Comparison of ENCODE assay signal across 28 cellular contexts in the genomic region with DNA sequence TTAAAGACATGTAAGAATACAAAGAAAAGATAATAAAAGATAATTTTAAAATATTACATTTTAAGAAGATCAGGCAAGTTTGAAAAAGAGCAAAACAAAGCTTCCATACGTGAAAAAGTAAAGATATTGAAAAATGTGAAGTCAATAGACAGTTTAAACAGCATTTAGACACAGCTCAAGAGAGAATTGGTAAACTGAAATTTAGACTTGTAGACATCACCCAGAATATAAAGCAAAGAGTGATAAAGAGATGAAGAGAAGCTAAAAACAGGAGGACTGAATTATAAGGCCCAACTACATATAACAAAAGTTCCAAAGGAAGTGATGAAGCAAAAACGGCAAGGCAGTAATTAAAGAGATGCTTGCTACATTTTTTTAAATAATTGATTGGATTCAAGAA. TPM values are rescaled to one million over a fixed set of nuclear protein-coding genes. Genes with fewer than 3 reads are reported as not detected.
"Had no signal": no experiment of that assay in that cellular context is flagged by ENCODE, and none has a peak within 500 bp of the region (broad histone marks: within the 10 kb centered on the region; RNA-seq: fewer than 3 reads in every experiment).

No MANE protein-coding gene starts in this region.

- H3K36me3 Mint-ChIP-seq: activated CD4-positive, alpha-beta memory T cell treated with anti-CD3 and anti-CD28 coated beads for 36 hours; activated CD8-positive, alpha-beta memory T cell treated with anti-CD3 and anti-CD28 coated beads, Interleukin-2, amount 10 ng/mL, durations not matched to agents 7 days and 5 days; activated naive CD4-positive, alpha-beta T cell treated with anti-CD3 and anti-CD28 coated beads, Interleukin-2, amount 50 U/mL, for 24 hours; activated naive CD8-positive, alpha-beta T cell treated with anti-CD3 and anti-CD28 coated beads for 36 hours had no signal

- H3K9me3 Mint-ChIP-seq: activated CD4-positive, alpha-beta T cell treated with anti-CD3 and anti-CD28 coated beads, Interleukin-2, amount 10 ng/mL, durations not matched to agents 24 days and 14 days had no signal

- H3K9me3 ChIP-seq: adrenal gland, body of pancreas, colonic mucosa had no signal

- H3K27ac Mint-ChIP-seq: activated CD4-positive, alpha-beta memory T cell treated with anti-CD3 and anti-CD28 coated beads for 36 hours; activated CD4-positive, alpha-beta T cell treated with anti-CD3 and anti-CD28 coated beads for 36 hours; activated CD4-positive, alpha-beta T cell treated with anti-CD3 and anti-CD28 coated beads, Interleukin-2, amount 10 ng/mL, durations not matched to agents 24 days and 14 days; activated CD8-positive, alpha-beta memory T cell treated with anti-CD3 and anti-CD28 coated beads, Interleukin-2, amount 10 ng/mL, durations not matched to agents 7 days and 5 days; activated CD8-positive, alpha-beta T cell treated with anti-CD3 and anti-CD28 coated beads, Interleukin-2, amount 10 ng/mL, durations not matched to agents 7 days and 5 days; activated naive CD4-positive, alpha-beta T cell treated with anti-CD3 and anti-CD28 coated beads for 36 hours; activated naive CD4-positive, alpha-beta T cell treated with anti-CD3 and anti-CD28 coated beads, Interleukin-2, amount 50 U/mL, for 24 hours; activated naive CD8-positive, alpha-beta T cell treated with anti-CD3 and anti-CD28 coated beads for 36 hours; activated naive CD8-positive, alpha-beta T cell treated with anti-CD3 and anti-CD28 coated beads, Interleukin-2, amount 50 U/mL, for 24 hours; activated T-helper 1 cell treated with anti-CD3 and anti-CD28 coated beads, Interleukin-12 subunit alpha, Interleukin-12 subunit beta, Interleukin-2, Interleukin-4 antibody, amounts not matched to agents 30 ng/mL and 10 ng/mL and 1 ng/mL, durations not matched to agents 14 hours and 24 hours and 36 hours; activated T-helper 2 cell treated with anti-CD3 and anti-CD28 coated beads, Interferon-gamma antibody, Interleukin-2, Interleukin-4, amounts not matched to agents 10 μg/mL and 5 μg/mL and 100 μg/mL, durations not matched to agents 14 hours and 24 hours and 36 hours had no signal

- H3K27me3 ChIP-seq: adrenal gland, body of pancreas, colonic mucosa had no signal

- H3K4me1 Mint-ChIP-seq: activated CD4-positive, alpha-beta T cell treated with anti-CD3 and anti-CD28 coated beads for 36 hours; activated CD4-positive, alpha-beta T cell treated with anti-CD3 and anti-CD28 coated beads, Interleukin-2, amount 10 ng/mL, durations not matched to agents 24 days and 14 days; activated CD8-positive, alpha-beta memory T cell treated with anti-CD3 and anti-CD28 coated beads, Interleukin-2, amount 10 ng/mL, durations not matched to agents 7 days and 5 days; activated naive CD4-positive, alpha-beta T cell treated with anti-CD3 and anti-CD28 coated beads, Interleukin-2, amount 50 U/mL, for 24 hours; activated naive CD8-positive, alpha-beta T cell treated with anti-CD3 and anti-CD28 coated beads for 36 hours; activated naive CD8-positive, alpha-beta T cell treated with anti-CD3 and anti-CD28 coated beads, Interleukin-2, amount 50 U/mL, for 24 hours had no signal

- H3K4me3 ChIP-seq: adrenal gland, body of pancreas, colonic mucosa had no signal

- DNase-seq: activated CD4-positive, alpha-beta memory T cell treated with anti-CD3 and anti-CD28 coated beads for 36 hours; activated CD4-positive, alpha-beta T cell treated with anti-CD3 and anti-CD28 coated beads for 36 hours; activated CD4-positive, alpha-beta T cell treated with anti-CD3 and anti-CD28 coated beads, Interleukin-2, amount 10 ng/mL, durations not matched to agents 24 days and 14 days; activated CD4-positive, CD25-positive, alpha-beta regulatory T cell; activated CD4-positive, CD25-positive, alpha-beta regulatory T cell treated with anti-CD3 and anti-CD28 coated beads, Interleukin-2, amount 50 U/mL, for 72 hours; activated CD8-positive, alpha-beta memory T cell treated with anti-CD3 and anti-CD28 coated beads, Interleukin-2, amount 10 ng/mL, durations not matched to agents 7 days and 5 days; activated CD8-positive, alpha-beta memory T cell treated with anti-CD3 and anti-CD28 coated beads, Interleukin-2, amount 50 U/mL, for 4 hours; activated CD8-positive, alpha-beta T cell treated with anti-CD3 and anti-CD28 coated beads, Interleukin-2, amount 10 ng/mL, durations not matched to agents 7 days and 5 days; activated effector memory CD4-positive, alpha-beta T cell treated with anti-CD3 and anti-CD28 coated beads, Interleukin-2, amount 50 U/mL, for 16 hours; activated naive CD4-positive, alpha-beta T cell treated with anti-CD3 and anti-CD28 coated beads for 36 hours; activated naive CD8-positive, alpha-beta T cell treated with anti-CD3 and anti-CD28 coated beads for 36 hours; activated naive CD8-positive, alpha-beta T cell treated with anti-CD3 and anti-CD28 coated beads, Interleukin-2, amount 50 U/mL, for 24 hours; activated T-cell treated with anti-CD3 and anti-CD28 coated beads, Interleukin-2, amount 50 U/mL, for 1 hour; activated T-cell treated with anti-CD3 and anti-CD28 coated beads, Interleukin-2, amount 50 U/mL, for 48 hours; adrenal gland; amygdala; aorta; body of pancreas; caudate nucleus; colonic mucosa; effector CD8-positive, alpha-beta T cell; T-helper 2 cell had no signal

- H3K36me3 ChIP-seq: adrenal gland, colonic mucosa had no signal

- H3K27me3 Mint-ChIP-seq: activated CD4-positive, alpha-beta memory T cell treated with anti-CD3 and anti-CD28 coated beads for 36 hours; activated CD4-positive, alpha-beta T cell treated with anti-CD3 and anti-CD28 coated beads for 36 hours; activated CD4-positive, alpha-beta T cell treated with anti-CD3 and anti-CD28 coated beads, Interleukin-2, amount 10 ng/mL, durations not matched to agents 24 days and 14 days; activated CD8-positive, alpha-beta memory T cell treated with anti-CD3 and anti-CD28 coated beads, Interleukin-2, amount 10 ng/mL, durations not matched to agents 7 days and 5 days; activated naive CD8-positive, alpha-beta T cell treated with anti-CD3 and anti-CD28 coated beads for 36 hours; activated naive CD8-positive, alpha-beta T cell treated with anti-CD3 and anti-CD28 coated beads, Interleukin-2, amount 50 U/mL, for 24 hours had no signal

- H3K27ac ChIP-seq: adrenal gland, body of pancreas, colonic mucosa had no signal

- FAIRE-seq: endometrium, endothelial cell of umbilical vein, frontal cortex had no signal

- H3K4me1 ChIP-seq: adrenal gland, body of pancreas had no signal

- H3K4me3 Mint-ChIP-seq: activated CD4-positive, alpha-beta memory T cell treated with anti-CD3 and anti-CD28 coated beads for 36 hours; activated CD4-positive, alpha-beta T cell treated with anti-CD3 and anti-CD28 coated beads for 36 hours; activated CD4-positive, alpha-beta T cell treated with anti-CD3 and anti-CD28 coated beads, Interleukin-2, amount 10 ng/mL, durations not matched to agents 24 days and 14 days; activated CD8-positive, alpha-beta memory T cell treated with anti-CD3 and anti-CD28 coated beads, Interleukin-2, amount 10 ng/mL, durations not matched to agents 7 days and 5 days; activated CD8-positive, alpha-beta T cell treated with anti-CD3 and anti-CD28 coated beads, Interleukin-2, amount 10 ng/mL, durations not matched to agents 7 days and 5 days; activated naive CD4-positive, alpha-beta T cell treated with anti-CD3 and anti-CD28 coated beads for 36 hours; activated naive CD4-positive, alpha-beta T cell treated with anti-CD3 and anti-CD28 coated beads, Interleukin-2, amount 50 U/mL, for 24 hours; activated naive CD8-positive, alpha-beta T cell treated with anti-CD3 and anti-CD28 coated beads for 36 hours; activated naive CD8-positive, alpha-beta T cell treated with anti-CD3 and anti-CD28 coated beads, Interleukin-2, amount 50 U/mL, for 24 hours; activated T-helper 1 cell treated with anti-CD3 and anti-CD28 coated beads, Interleukin-12 subunit alpha, Interleukin-12 subunit beta, Interleukin-2, Interleukin-4 antibody, amounts not matched to agents 30 ng/mL and 10 ng/mL and 1 ng/mL, durations not matched to agents 14 hours and 24 hours and 36 hours had no signal

RNA-seq across cellular contexts. Expression of a gene that starts 13.8 kb away (rescaled TPM):
- total RNA-seq: activated CD4-positive, alpha-beta T cell treated with anti-CD3 and anti-CD28 coated beads, Interleukin-2, amount 10 ng/mL, durations not matched to agents 24 days and 14 days; activated naive CD4-positive, alpha-beta T cell treated with anti-CD3 and anti-CD28 coated beads for 36 hours; activated T-helper 1 cell treated with anti-CD3 and anti-CD28 coated beads, Interleukin-12 subunit alpha, Interleukin-12 subunit beta, Interleukin-2, Interleukin-4 antibody, amounts not matched to agents 30 ng/mL and 10 ng/mL and 1 ng/mL, durations not matched to agents 14 hours and 24 hours and 36 hours had no signal
